ENCODE assay signal across 1 cellular context in the genomic region with DNA sequence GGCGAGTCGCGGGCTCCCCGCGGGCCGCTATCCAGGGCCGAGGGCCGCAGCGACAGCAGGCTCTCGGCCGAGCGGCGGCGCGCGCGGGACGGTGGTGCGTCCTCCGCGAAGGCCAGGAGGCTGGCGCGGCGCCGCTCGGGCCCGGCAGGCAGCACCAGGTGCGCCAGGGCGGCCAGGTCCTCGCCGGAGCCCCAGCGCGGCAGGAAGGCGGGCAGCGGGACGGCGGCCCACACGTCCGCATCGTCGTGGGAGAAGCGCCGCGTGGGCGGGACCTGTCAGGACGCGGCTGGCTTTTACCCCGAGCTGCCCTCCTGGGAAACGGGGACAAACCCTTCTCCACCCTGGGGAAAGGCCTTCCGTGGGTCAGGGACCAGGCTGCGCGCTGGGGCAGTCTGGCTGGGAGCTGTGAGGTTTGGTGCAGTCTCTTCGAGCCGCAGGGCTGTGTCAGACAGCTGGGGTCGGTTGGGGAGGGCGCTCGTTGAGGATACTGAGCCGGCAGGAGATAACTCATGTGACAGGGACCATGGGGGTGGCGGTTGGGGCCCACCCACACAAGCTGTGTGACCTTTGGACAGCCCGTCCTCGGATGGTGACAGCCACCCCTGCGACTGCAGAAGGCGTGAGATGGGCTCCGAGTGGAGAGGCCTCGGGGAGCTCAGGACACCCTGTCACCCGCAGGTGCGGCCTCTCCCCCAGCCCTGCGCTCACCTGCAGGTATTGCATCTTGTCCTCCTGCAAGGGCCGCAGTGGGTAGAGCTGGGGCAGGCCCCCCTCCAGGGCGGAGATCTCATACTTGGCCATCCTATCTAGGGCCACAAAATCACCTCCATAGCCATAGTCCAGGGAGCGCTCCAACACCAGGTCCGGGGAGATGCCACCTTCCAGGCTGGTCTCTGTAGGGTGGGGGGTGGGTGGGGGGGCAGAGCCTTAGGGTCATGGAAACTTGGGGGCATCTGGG.
A peak's percentile ranks its signal among the peaks of the same experiment; 100 is the strongest.
TF ChIP-seq lines count a peak whose summit lies in the region.

No MANE protein-coding gene starts in this region.

TF ChIP-seq in neural cell, 6 proteins besides CTCF, POLR2A, EP300 and RAD21:
- TF ChIP-seq POLR2AphosphoS5 (IDR thresholded peaks at IDR 0.05) = peak; percentile 8
- TF ChIP-seq, protein P1, sequence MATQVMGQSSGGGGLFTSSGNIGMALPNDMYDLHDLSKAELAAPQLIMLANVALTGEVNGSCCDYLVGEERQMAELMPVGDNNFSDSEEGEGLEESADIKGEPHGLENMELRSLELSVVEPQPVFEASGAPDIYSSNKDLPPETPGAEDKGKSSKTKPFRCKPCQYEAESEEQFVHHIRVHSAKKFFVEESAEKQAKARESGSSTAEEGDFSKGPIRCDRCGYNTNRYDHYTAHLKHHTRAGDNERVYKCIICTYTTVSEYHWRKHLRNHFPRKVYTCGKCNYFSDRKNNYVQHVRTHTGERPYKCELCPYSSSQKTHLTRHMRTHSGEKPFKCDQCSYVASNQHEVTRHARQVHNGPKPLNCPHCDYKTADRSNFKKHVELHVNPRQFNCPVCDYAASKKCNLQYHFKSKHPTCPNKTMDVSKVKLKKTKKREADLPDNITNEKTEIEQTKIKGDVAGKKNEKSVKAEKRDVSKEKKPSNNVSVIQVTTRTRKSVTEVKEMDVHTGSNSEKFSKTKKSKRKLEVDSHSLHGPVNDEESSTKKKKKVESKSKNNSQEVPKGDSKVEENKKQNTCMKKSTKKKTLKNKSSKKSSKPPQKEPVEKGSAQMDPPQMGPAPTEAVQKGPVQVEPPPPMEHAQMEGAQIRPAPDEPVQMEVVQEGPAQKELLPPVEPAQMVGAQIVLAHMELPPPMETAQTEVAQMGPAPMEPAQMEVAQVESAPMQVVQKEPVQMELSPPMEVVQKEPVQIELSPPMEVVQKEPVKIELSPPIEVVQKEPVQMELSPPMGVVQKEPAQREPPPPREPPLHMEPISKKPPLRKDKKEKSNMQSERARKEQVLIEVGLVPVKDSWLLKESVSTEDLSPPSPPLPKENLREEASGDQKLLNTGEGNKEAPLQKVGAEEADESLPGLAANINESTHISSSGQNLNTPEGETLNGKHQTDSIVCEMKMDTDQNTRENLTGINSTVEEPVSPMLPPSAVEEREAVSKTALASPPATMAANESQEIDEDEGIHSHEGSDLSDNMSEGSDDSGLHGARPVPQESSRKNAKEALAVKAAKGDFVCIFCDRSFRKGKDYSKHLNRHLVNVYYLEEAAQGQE (IDR thresholded peaks at IDR 0.05; ENCODE audit: borderline replicate concordance) = no peak
